27 cellular contexts compared by ENCODE assay signal in the genomic region with DNA sequence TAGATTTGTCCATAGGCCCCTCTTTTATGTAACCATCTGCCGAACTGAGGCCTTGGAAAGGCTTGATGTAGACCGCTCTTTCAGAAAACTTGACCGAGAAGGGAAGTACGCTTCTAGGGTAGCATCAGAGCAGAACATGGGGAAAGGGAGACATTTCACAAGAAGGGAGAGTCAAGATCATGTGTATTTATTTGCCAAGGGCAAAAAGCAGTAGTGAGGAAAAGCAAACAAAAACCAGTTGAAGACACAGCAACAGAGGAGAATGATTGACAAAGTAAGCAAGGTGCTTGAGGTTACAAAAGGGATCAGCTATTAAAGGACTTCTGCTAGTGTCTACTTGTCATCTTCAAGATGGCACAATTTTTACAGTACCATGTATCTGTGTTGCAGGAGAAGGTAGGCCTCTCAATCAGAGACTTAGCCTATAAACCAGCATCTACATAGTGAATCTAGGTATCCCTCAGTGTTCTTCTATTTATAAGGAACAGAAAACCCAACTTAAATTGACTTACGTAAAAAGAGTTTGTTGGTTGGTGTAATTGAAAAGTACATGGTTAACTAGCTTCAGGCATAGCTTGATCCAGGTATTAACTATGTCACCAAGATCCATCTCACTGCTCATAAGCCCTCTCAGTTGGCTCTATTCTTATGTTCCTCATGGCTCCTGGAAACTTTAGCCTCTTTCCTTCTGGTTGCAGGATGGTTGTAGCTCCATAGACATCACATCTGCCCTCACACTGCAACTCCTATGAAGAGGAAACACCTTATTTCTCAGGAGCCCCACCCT.
"Had no signal": no experiment of that assay in that cellular context is flagged by ENCODE, and none has a peak within 500 bp of the region (broad histone marks: within the 10 kb centered on the region; RNA-seq: fewer than 3 reads in every experiment).

No MANE protein-coding gene starts in this region.

- H3K27ac Mint-ChIP-seq: activated B cell treated with CpG ODN at 0.5 μM for 24 hours; activated CD4-positive, alpha-beta T cell treated with anti-CD3 and anti-CD28 coated beads, Interleukin-2, amount 10 ng/mL, durations not matched to agents 24 days and 14 days; activated naive CD4-positive, alpha-beta T cell treated with anti-CD3 and anti-CD28 coated beads for 36 hours; activated naive CD8-positive, alpha-beta T cell; T-helper 1 cell treated with Interleukin-12 subunit alpha and Interleukin-12 subunit beta and Interleukin-4 antibody, amounts not matched to agents 30 μg/mL and 1 μg/mL, for 36 hours had no signal

- H3K4me1 ChIP-seq: SJSA1 had no signal

- FAIRE-seq: astrocyte had no signal

- H3K4me3 ChIP-seq: SJSA1 had no signal

- H3K27me3 Mint-ChIP-seq: activated B cell treated with CpG ODN at 0.5 μM for 24 hours; activated CD4-positive, alpha-beta T cell treated with anti-CD3 and anti-CD28 coated beads, Interleukin-2, amount 10 ng/mL, durations not matched to agents 24 days and 14 days; activated naive CD8-positive, alpha-beta T cell; brain; central memory CD8-positive, alpha-beta T cell had no signal

- H3K4me1 Mint-ChIP-seq: activated B cell treated with CpG ODN at 0.5 μM for 24 hours; activated CD4-positive, alpha-beta T cell treated with anti-CD3 and anti-CD28 coated beads, Interleukin-2, amount 10 ng/mL, durations not matched to agents 24 days and 14 days; central memory CD8-positive, alpha-beta T cell had no signal

- H3K9me3 Mint-ChIP-seq: activated B cell treated with CpG ODN at 0.5 μM for 24 hours; activated CD4-positive, alpha-beta T cell treated with anti-CD3 and anti-CD28 coated beads, Interleukin-2, amount 10 ng/mL, durations not matched to agents 24 days and 14 days; activated naive CD4-positive, alpha-beta T cell treated with anti-CD3 and anti-CD28 coated beads for 36 hours; activated T-cell treated with anti-CD3 and anti-CD28 coated beads, Interleukin-2, amount 50 U/mL, for 4 hours; central memory CD8-positive, alpha-beta T cell; T-helper 1 cell treated with Interleukin-12 subunit alpha and Interleukin-12 subunit beta and Interleukin-4 antibody, amounts not matched to agents 30 μg/mL and 1 μg/mL, for 36 hours had no signal

- DNase-seq: activated B cell treated with CpG ODN at 0.5 μM for 24 hours; activated CD4-positive, alpha-beta T cell treated with anti-CD3 and anti-CD28 coated beads for 1 hour; activated CD4-positive, alpha-beta T cell treated with anti-CD3 and anti-CD28 coated beads, Interleukin-2, amount 10 ng/mL, durations not matched to agents 24 days and 14 days; activated CD4-positive, alpha-beta T cell treated with anti-CD3 and anti-CD28 coated beads, Interleukin-2, amount 50 U/mL, for 48 hours; activated effector memory CD4-positive, alpha-beta T cell treated with anti-CD3 and anti-CD28 coated beads, Interleukin-2, amount 50 U/mL, for 16 hours; activated naive CD4-positive, alpha-beta T cell treated with anti-CD3 and anti-CD28 coated beads for 36 hours; activated T-cell treated with anti-CD3 and anti-CD28 coated beads, Interleukin-2, amount 50 U/mL, for 4 hours; amygdala; KG1; NCI-H1105; NCI-H1436; NCI-H1694 treated with DMSO at 0.1 percent for 48 hours; NCI-H2029 treated with DMSO at 0.1 percent for 48 hours; NCI-H345; NCI-H510A treated with DMSO at 0.1 percent for 48 hours; NCI-H69; NK-92 treated with Interleukin-12 subunit alpha and Interleukin-12 subunit beta, amount 100 ng/mL, for 24 hours; OCI-M1; RPMI8226 had no signal

- H3K27ac ChIP-seq: SJSA1 had no signal

- H3K36me3 ChIP-seq: SJSA1 had no signal

- ATAC-seq: activated T-cell treated with anti-CD3 and anti-CD28 coated beads, Interleukin-2, amount 50 U/mL, for 4 hours; Panc1; Right ventricle myocardium inferior had no signal

- H3K9me3 ChIP-seq: SJSA1 had no signal

- H3K27me3 ChIP-seq: SJSA1 had no signal

- H3K4me3 Mint-ChIP-seq: activated B cell treated with CpG ODN at 0.5 μM for 24 hours; activated CD4-positive, alpha-beta T cell treated with anti-CD3 and anti-CD28 coated beads, Interleukin-2, amount 10 ng/mL, durations not matched to agents 24 days and 14 days; activated naive CD4-positive, alpha-beta T cell treated with anti-CD3 and anti-CD28 coated beads for 36 hours; activated naive CD8-positive, alpha-beta T cell; activated T-cell treated with anti-CD3 and anti-CD28 coated beads, Interleukin-2, amount 50 U/mL, for 4 hours; central memory CD8-positive, alpha-beta T cell; T-helper 1 cell treated with Interleukin-12 subunit alpha and Interleukin-12 subunit beta and Interleukin-4 antibody, amounts not matched to agents 30 μg/mL and 1 μg/mL, for 36 hours had no signal
